In the genomic region with DNA sequence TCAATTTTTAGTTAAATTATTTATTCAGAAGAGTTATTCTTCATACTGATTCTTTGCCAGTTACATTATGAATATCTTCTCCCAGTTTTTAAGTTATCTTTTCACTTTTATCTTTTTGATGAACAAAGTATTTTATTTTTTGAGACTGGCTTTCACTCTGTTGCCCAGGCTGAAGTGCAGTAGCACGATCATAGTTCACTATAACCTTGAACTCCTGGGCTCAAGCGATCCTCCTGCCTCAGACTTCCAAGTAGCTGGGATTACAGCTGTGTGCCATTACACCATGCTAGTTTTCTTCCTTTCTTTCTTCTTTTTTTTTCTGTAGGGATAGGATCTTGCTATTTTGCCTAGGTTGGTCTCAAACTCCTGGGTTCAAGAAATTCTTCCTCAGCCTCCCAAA, we compare ENCODE assay signal across 1 cellular context.
A peak's percentile ranks its signal among the peaks of the same experiment; 100 is the strongest.
TF ChIP-seq lines count a peak whose summit lies in the region.

No MANE protein-coding gene starts in this region.

TF ChIP-seq in HepG2, 621 proteins besides CTCF, POLR2A, EP300 and RAD21:
- 0 out of 2 replicates have a peak, but pooled peaks have one; percentile 12 for TF ChIP-seq HNF4A (CRISPR knock-in tag; IDR thresholded peaks at IDR 0.05)
- TF ChIP-seq ZNF644 (CRISPR knock-in tag; IDR thresholded peaks at IDR 0.05; ENCODE audit: low read depth): no peak
